In genomic region chr11:73242291-73243092, GRCh38 we compare ENCODE assay signal across 8 cellular contexts. TPM values are rescaled to one million over a fixed set of nuclear protein-coding genes. Genes with fewer than 3 reads are reported as not detected.
DNase-seq lines count a peak whose midpoint lies in the region; ATAC-seq and TF ChIP-seq lines count a peak whose summit lies in the region.

No MANE protein-coding gene starts in this region.

- DNase-seq in AG04450 (ENCODE audit: low read depth, low spot score) (peak; percentile 26), KG1 (lab: John Stamatoyannopoulos, UW) (peak; percentile 58), RWPE1 (ENCODE audit: low spot score) (peak; percentile 75), germinal center (ENCODE audit: low spot score) (peak; percentile 83), occipital lobe (lab: John Stamatoyannopoulos, UW) (peak; percentile 22), substantia nigra (lab: John Stamatoyannopoulos, UW) (peak in 42 of 49 donors; percentile 14 to 77 (median 54))
- peak; percentile 89 for DNase-seq in activated effector memory CD4-positive, alpha-beta T cell treated with anti-CD3 and anti-CD28 coated beads, Interleukin-2, amount 50 U/mL, for 16 hours

- H3K27me3 ChIP-seq in AG04450 (ENCODE audit: control insufficient read depth, insufficient read depth, low read length) = no peaks in the 10 kb centered on the region

- POLR2A ChIA-PET in AG04450 (lab: Yijun Ruan, JAX) (interaction anchor here (1.0 kb wide), 1 partner anchor 9 kb away, joined by 5 read pairs; no protein-coding TSS in a partner anchor), RWPE1 (lab: Yijun Ruan, JAX; ENCODE audit: low non-redundant PET) (no interaction called here)

- ATAC-seq in GM18858 (IDR thresholded peaks at IDR 0.05; ENCODE audit: unreplicated experiment) = peak; percentile 55

- H3K27ac ChIP-seq in AG04450 (ENCODE audit: low read depth, low read length) (no peak overlapping the region), RWPE1 (peak overlapping the region; percentile 27), substantia nigra (ENCODE audit: low read depth, low read length, poor library complexity, severe bottlenecking) (no peak overlapping the region)

- H3K4me3 ChIP-seq in AG04450 (ENCODE audit: low read depth, low read length) = peak overlapping the region; percentile 7; the same call in 1 of the 2 replicates

- CTCF ChIA-PET in AG04450 (lab: Charles Lee) (interaction anchor here (0.6 to 3.2 kb wide), 32 partner anchors 9 to 557 kb away, joined by 3 to 24 read pairs (median 4); partner anchors contain the start of gene STARD10), RWPE1 (lab: Yijun Ruan, JAX) (interaction anchor here (0.6 to 1.7 kb wide), 11 partner anchors 9 to 592 kb away, joined by 3 to 8 read pairs (median 3); no protein-coding TSS in a partner anchor)

- no peaks in the 10 kb centered on the region for H3K9me3 ChIP-seq in AG04450 (ENCODE audit: control insufficient read depth, insufficient read depth, low read length)

- peak; percentile 97 for TF ChIP-seq CTCF in AG04450 (IDR thresholded peaks at IDR 0.05; ENCODE audit: low read depth, low read length)
- TF ChIP-seq CTCF in RWPE1 (conservative IDR thresholded peaks at IDR 0.05; ENCODE audit: low read depth) = peak; percentile 94

RNA-seq across cellular contexts. Expression of gene P2RY2, which starts 24.4 kb away (rescaled TPM):
- not detected in 2 replicates for polyA plus RNA-seq in AG04450 (2011; rRNA removed)
- polyA minus RNA-seq in AG04450 (2011; rRNA and poly(A)+ RNA removed) = not detected in 2 replicates
- total RNA-seq in occipital lobe = not detected

RNA-seq across cellular contexts. Expression of gene P2RY6, which starts 29.6 kb away (rescaled TPM):
- polyA plus RNA-seq in AG04450 (2011; rRNA removed) = not detected in 2 replicates
- polyA minus RNA-seq in AG04450 (2011; rRNA and poly(A)+ RNA removed) = not detected in 2 replicates
- total RNA-seq in occipital lobe = not detected

Comparison
In these comparisons a context has a peak if more than half of its experiments do, and no peak if none do; other contexts are left out.
1. DNase-seq: peak in every context shown above with its lines; median percentile 89 in activated effector memory CD4-positive, alpha-beta T cell treated with anti-CD3 and anti-CD28 coated beads, Interleukin-2, amount 50 U/mL, for 16 hours; 83 in germinal center; 75 in RWPE1; 58 in KG1; 54 in substantia nigra; 26 in AG04450; 22 in occipital lobe.